ENCODE assay signal across 9 cellular contexts in the genomic region with DNA sequence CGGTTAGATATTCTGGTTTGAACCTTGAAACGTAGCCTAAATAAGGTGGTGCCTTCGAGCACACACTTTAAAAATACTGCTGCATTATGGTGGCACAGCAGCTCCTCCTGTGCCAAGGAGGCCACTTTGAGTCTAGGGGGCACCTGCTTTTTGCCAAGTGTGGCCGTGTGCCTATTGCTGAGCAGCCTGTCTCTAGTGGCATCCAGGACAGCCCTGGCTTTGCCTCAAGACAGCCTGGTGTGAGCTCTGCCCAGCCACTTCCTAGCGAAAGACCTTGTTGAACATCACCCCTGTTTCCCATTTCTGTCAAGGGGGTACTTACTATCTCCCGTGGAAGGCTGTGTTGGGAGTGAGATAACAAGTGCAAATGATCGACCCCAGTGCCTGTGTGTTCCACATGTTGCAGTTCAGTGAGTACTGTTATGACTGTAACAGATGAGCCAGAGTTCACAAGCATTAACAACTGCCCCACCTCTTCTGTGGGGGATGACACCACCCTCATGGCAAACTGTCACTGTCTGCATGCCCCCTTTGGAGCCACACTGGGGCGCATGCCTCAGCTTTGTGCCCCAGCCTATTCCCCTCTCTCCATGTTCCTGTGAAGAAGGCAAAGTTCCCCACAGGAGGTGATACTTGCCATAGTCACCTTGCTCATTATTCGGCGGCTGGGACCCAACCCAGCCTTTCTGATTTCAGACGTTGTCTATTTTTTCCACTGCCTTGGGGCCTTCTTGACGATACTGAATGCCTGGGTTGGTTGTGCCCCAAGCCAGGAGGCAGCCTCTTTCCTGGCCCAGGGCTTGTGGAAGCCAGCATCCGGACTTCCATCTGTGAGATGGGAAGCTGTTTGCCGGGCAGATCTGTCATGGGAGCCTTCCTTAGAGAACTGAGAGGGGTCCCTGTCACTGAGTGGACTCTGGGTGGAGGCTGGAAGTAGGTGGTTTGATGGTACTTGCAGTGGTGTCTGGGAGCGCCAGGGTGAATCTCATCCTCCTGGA. TPM values are rescaled to one million over a fixed set of nuclear protein-coding genes. Genes with fewer than 3 reads are reported as not detected.
DNase-seq lines count a peak whose midpoint lies in the region; ATAC-seq and TF ChIP-seq lines count a peak whose summit lies in the region.
"Had no signal": no experiment of that assay in that cellular context is flagged by ENCODE, and none has a peak within 500 bp of the region (broad histone marks: within the 10 kb centered on the region; RNA-seq: fewer than 3 reads in every experiment).

No MANE protein-coding gene starts in this region.

- H3K36me3 ChIP-seq in trophoblast cell (ENCODE audit: control insufficient read depth in 1 of 2, insufficient read depth in 2 of 2, low read length in 2 of 2) = peaks cover 7% of the 10 kb centered on the region in 2 experiments

- H2AFZ ChIP-seq in trophoblast cell (ENCODE audit: insufficient read depth, low read length, poor library complexity) = no peak overlapping the region

- H3K27ac ChIP-seq in trophoblast cell (ENCODE audit: low read depth, low read length) = peak overlapping the region; percentile 12

- ATAC-seq in HG02885 (IDR thresholded peaks at IDR 0.05; ENCODE audit: poor library complexity, unreplicated experiment) (peak; percentile 51), GM19328 (IDR thresholded peaks at IDR 0.05; ENCODE audit: unreplicated experiment) (no peak)
- peak; percentile 67 for ATAC-seq in activated T-helper 17 cell treated with anti-CD3 and anti-CD28 coated beads, Interleukin-2, amount 50 U/mL, for 72 hours (replicated peaks)

- no peak overlapping the region for H3K18ac ChIP-seq in trophoblast cell (ENCODE audit: low read length)

- no peak overlapping the region for H2BK120ac ChIP-seq in trophoblast cell (ENCODE audit: insufficient read depth, low read length, poor library complexity)

- peak overlapping the region; percentile 7 for H2BK5ac ChIP-seq in trophoblast cell (ENCODE audit: low read depth, low read length, poor library complexity)

- H3K4me2 ChIP-seq in trophoblast cell (ENCODE audit: low read length) = peak overlapping the region; percentile 0

- H4K12ac ChIP-seq in trophoblast cell (ENCODE audit: low read depth, low read length) = no peak overlapping the region

- H3K36me3 Mint-ChIP-seq in activated T-helper 17 cell treated with anti-CD3 and anti-CD28 coated beads, Interleukin-2, amount 50 U/mL, for 72 hours (ENCODE audit: low read depth) = peaks cover 35% of the 10 kb centered on the region

- H4K8ac ChIP-seq in trophoblast cell (ENCODE audit: low read depth, low read length) = no peak overlapping the region

- H3K9me3 ChIP-seq in trophoblast cell (ENCODE audit: insufficient read depth, low read depth, low read length) = no peaks in the 10 kb centered on the region

- H4K91ac ChIP-seq in trophoblast cell (ENCODE audit: low read depth, low read length) = no peak overlapping the region

- H3K4ac ChIP-seq in trophoblast cell (ENCODE audit: low read depth, low read length) = peak overlapping the region; percentile 78

- H3K9ac ChIP-seq in trophoblast cell (ENCODE audit: low read length) = no peak overlapping the region

- H3K79me1 ChIP-seq in trophoblast cell (ENCODE audit: low read length) = peaks cover 10% of the 10 kb centered on the region

- TF ChIP-seq CTCF in GM12874 (IDR thresholded peaks at IDR 0.05; ENCODE audit: insufficient read depth, low read depth, low read length) = peak; percentile 44

- no peak overlapping the region for H2AK5ac ChIP-seq in trophoblast cell (ENCODE audit: low read length)

- no peak overlapping the region for H3K4me3 ChIP-seq in trophoblast cell (ENCODE audit: low read depth, low read length)

- intact Hi-C loops in posterior vena cava (cut with DNase I) = no loop called here

- H3K9me3 Mint-ChIP-seq in activated T-helper 17 cell treated with anti-CD3 and anti-CD28 coated beads, Interleukin-2, amount 50 U/mL, for 72 hours = no peaks in the 10 kb centered on the region

- no peak overlapping the region for H2BK12ac ChIP-seq in trophoblast cell (ENCODE audit: low read length)

- no peak overlapping the region for H3K23ac ChIP-seq in trophoblast cell (ENCODE audit: low read length)

- H3K4me1 ChIP-seq in trophoblast cell (ENCODE audit: control insufficient read depth in 1 of 2, insufficient read depth in 2 of 2, low read length in 2 of 2) = peaks cover 24 to 38% of the 10 kb centered on the region in 2 experiments

- peak overlapping the region; percentile 94 for H3K4me3 Mint-ChIP-seq in activated T-helper 17 cell treated with anti-CD3 and anti-CD28 coated beads, Interleukin-2, amount 50 U/mL, for 72 hours

- H3K4me1 Mint-ChIP-seq in activated T-helper 17 cell treated with anti-CD3 and anti-CD28 coated beads, Interleukin-2, amount 50 U/mL, for 72 hours = peaks cover 51% of the 10 kb centered on the region

- DNase-seq in trophoblast cell (no peak), NCI-H1930 (lab: John Stamatoyannopoulos, UW) (no peak), posterior vena cava (ENCODE audit: low spot score) (no peak), globus pallidus (ENCODE audit: low spot score) (no peak)
- DNase-seq: NCI-H82 had no signal

- peaks cover 52% of the 10 kb centered on the region for H3K79me2 ChIP-seq in trophoblast cell (ENCODE audit: control insufficient read depth, insufficient read depth, low read length, poor library complexity)

- no peaks in the 10 kb centered on the region for H3K27me3 ChIP-seq in trophoblast cell (ENCODE audit: insufficient read depth, low read length)

- H3K27ac Mint-ChIP-seq in activated T-helper 17 cell treated with anti-CD3 and anti-CD28 coated beads, Interleukin-2, amount 50 U/mL, for 72 hours = peak overlapping the region; percentile 80

- WGBS in trophoblast cell (ENCODE audit: extremely low coverage, insufficient coverage, insufficient read length) = no CpG with 5 or more reads among the region's 15 CpGs

- H3K14ac ChIP-seq in trophoblast cell (ENCODE audit: low read length) = no peak overlapping the region

- H3K27me3 Mint-ChIP-seq in activated T-helper 17 cell treated with anti-CD3 and anti-CD28 coated beads, Interleukin-2, amount 50 U/mL, for 72 hours = no peaks in the 10 kb centered on the region

RNA-seq across cellular contexts. Expression of a gene that starts 5.4 kb away (rescaled TPM):
- total RNA-seq in activated T-helper 17 cell treated with anti-CD3 and anti-CD28 coated beads, Interleukin-2, amount 50 U/mL, for 72 hours = 100 to 1,000 TPM in 1 of 2 donors, 10 to 100 TPM in 1; 88.0 to 160 TPM
- 115 and 116 TPM in 2 replicates for polyA plus RNA-seq in trophoblast cell (2013)
- total RNA-seq in posterior vena cava = 10 to 100 TPM; 54.3 to 70.9 TPM
